ENCODE assay signal across 14 cellular contexts in the genomic region with DNA sequence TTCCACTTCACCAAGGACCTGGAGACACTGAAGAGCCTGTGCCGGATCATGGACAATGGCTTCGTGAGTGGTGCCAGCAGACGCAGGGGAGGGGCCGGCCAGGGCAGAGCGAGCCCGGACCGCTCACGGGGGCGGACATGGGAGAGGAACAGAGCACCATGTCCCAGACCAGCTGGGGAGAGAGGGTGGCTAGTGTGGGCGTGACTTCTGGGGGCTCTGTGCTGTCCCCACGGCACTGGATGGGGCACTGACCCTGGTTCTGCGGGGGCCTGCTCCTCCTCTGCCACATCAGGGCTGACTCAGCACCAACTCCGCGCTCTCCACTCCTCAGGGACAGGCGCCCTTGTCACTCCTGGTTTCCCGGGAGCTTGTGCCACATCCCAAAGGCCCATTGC. TPM values are rescaled to one million over a fixed set of nuclear protein-coding genes. Genes with fewer than 3 reads are reported as not detected.
DNase-seq lines count a peak whose midpoint lies in the region; ATAC-seq and TF ChIP-seq lines count a peak whose summit lies in the region.
"Had no signal": no experiment of that assay in that cellular context is flagged by ENCODE, and none has a peak within 500 bp of the region (broad histone marks: within the 10 kb centered on the region; RNA-seq: fewer than 3 reads in every experiment).

No MANE protein-coding gene starts in this region.

- peaks cover 25% of the 10 kb centered on the region for H3K36me3 Mint-ChIP-seq in WTC11

- H3K36me3 ChIP-seq in gastrocnemius medialis: peaks cover 0 to 57% of the 10 kb centered on the region in 2 donors

- peaks cover 14% of the 10 kb centered on the region for H3K4me1 Mint-ChIP-seq in WTC11

- CTCF ChIA-PET in WTC11 (lab: Charles Lee): interaction anchor here (0.6 to 2.1 kb wide), 2 partner anchors 14 to 46 kb away, joined by 3 to 6 read pairs; partner anchors contain the start of gene FUZ

- peaks cover 0 to 5% of the 10 kb centered on the region in 2 donors for H3K4me1 ChIP-seq in gastrocnemius medialis

- H3K9me3 ChIP-seq in gastrocnemius medialis: no peaks in the 10 kb centered on the region

- ATAC-seq in gastrocnemius medialis (no peak), WTC11 (no peak), GM18868 (IDR thresholded peaks at IDR 0.05; ENCODE audit: unreplicated experiment) (no peak), HG03095 (IDR thresholded peaks at IDR 0.05; ENCODE audit: unreplicated experiment) (no peak)
- ATAC-seq: stimulated activated naive CD8-positive, alpha-beta T cell treated with anti-CD3 and anti-CD28 coated beads, Interleukin-15, Interleukin-2, amounts not matched to agents 100 U/mL and 50 U/mL, for 24 hours had no signal

- H3K27ac Mint-ChIP-seq in WTC11: no peak overlapping the region

- no peak for TF ChIP-seq POLR2A in gastrocnemius medialis (IDR thresholded peaks at IDR 0.05)

- POLR2A ChIA-PET in WTC11 (lab: Charles Lee): interaction anchor here (0.5 to 2.4 kb wide), 3 partner anchors 11 to 365 kb away, joined by 3 to 7 read pairs (median 4); no protein-coding TSS in a partner anchor

- H3K4me3 ChIP-seq in gastrocnemius medialis: no peak overlapping the region

- intact Hi-C loops in gastrocnemius medialis (cut with DNase I; ENCODE audit: low total_unique reads): no loop called here

- no peaks in the 10 kb centered on the region; the same call in 1 of the 2 replicates for H3K27me3 Mint-ChIP-seq in WTC11 (ENCODE audit: low read depth)
- H3K27me3 Mint-ChIP-seq: activated T-cell treated with anti-CD3 and anti-CD28 coated beads, Interleukin-2, amount 50 U/mL, for 24 hours had no signal

- in situ Hi-C loops in gastrocnemius medialis (cut with MboI; ENCODE audit: low sequenced_read_pairs in 4 of 4): no loop called here

- DNase-seq in ELR (ENCODE audit: low read depth) (peak; percentile 54), epithelial cell of prostate (ENCODE audit: low read depth, low spot score) (no peak), gastrocnemius medialis (no peak), SK-N-DZ (ENCODE audit: low spot score) (no peak), WTC11 (ENCODE audit: low spot score) (no peak)
- DNase-seq: activated T-cell treated with anti-CD3 and anti-CD28 coated beads, Interleukin-2, amount 50 U/mL, for 24 hours; COR-L47; SHP77 treated with DMSO at 0.1 percent for 48 hours; stimulated activated naive CD8-positive, alpha-beta T cell treated with anti-CD3 and anti-CD28 coated beads, Interleukin-15, Interleukin-2, amounts not matched to agents 100 U/mL and 50 U/mL, for 24 hours had no signal

- no peaks in the 10 kb centered on the region for H3K9me3 Mint-ChIP-seq in WTC11
- H3K9me3 Mint-ChIP-seq: activated T-cell treated with anti-CD3 and anti-CD28 coated beads, Interleukin-2, amount 50 U/mL, for 24 hours had no signal

- H3K27me3 ChIP-seq in gastrocnemius medialis: no peaks in the 10 kb centered on the region

- no peak for TF ChIP-seq CTCF in gastrocnemius medialis (IDR thresholded peaks at IDR 0.05 in 4 of 5, conservative IDR thresholded peaks at IDR 0.05 in 1 of 5)
- TF ChIP-seq CTCF in WTC11 (IDR thresholded peaks at IDR 0.05): no peak

- H3K27ac ChIP-seq in epithelial cell of prostate (peak overlapping the region; percentile 71), gastrocnemius medialis (peak overlapping the region in 3 of 4 donors; percentile 49 to 57 (median 52))
- H3K27ac ChIP-seq: WERI-Rb-1 had no signal

- H3K4me3 Mint-ChIP-seq in WTC11: no peak overlapping the region
- H3K4me3 Mint-ChIP-seq: activated T-cell treated with anti-CD3 and anti-CD28 coated beads, Interleukin-2, amount 50 U/mL, for 24 hours had no signal

TF ChIP-seq in PFSK-1, 5 proteins besides CTCF, POLR2A, EP300 and RAD21:
- TF ChIP-seq POLR2AphosphoS5 (IDR thresholded peaks at IDR 0.05; ENCODE audit: low read depth, low read length) (peak; percentile 46; the same call in 1 of the 2 replicates), TAF1 (IDR thresholded peaks at IDR 0.05; ENCODE audit: borderline replicate concordance, insufficient read depth, low read length) (no peak)

TF ChIP-seq in WTC11, 78 proteins besides CTCF, POLR2A, EP300 and RAD21 (continues in another document):
- TF ChIP-seq NR3C1 (CRISPR knock-in tag; conservative IDR thresholded peaks at IDR 0.05; ENCODE audit: low read depth) (no peak), ZNF138 (CRISPR knock-in tag; conservative IDR thresholded peaks at IDR 0.05) (no peak), CREM (CRISPR knock-in tag; IDR thresholded peaks at IDR 0.05) (no peak), MYBL2 (CRISPR knock-in tag; IDR thresholded peaks at IDR 0.05) (no peak), SP1 (CRISPR knock-in tag; conservative IDR thresholded peaks at IDR 0.05) (no peak), GABPB1 (CRISPR knock-in tag; IDR thresholded peaks at IDR 0.05) (no peak), KAT7 (CRISPR knock-in tag; IDR thresholded peaks at IDR 0.05; ENCODE audit: borderline replicate concordance) (no peak), RELA (CRISPR knock-in tag; IDR thresholded peaks at IDR 0.05; ENCODE audit: borderline replicate concordance) (no peak)
- TF ChIP-seq, protein P1, sequence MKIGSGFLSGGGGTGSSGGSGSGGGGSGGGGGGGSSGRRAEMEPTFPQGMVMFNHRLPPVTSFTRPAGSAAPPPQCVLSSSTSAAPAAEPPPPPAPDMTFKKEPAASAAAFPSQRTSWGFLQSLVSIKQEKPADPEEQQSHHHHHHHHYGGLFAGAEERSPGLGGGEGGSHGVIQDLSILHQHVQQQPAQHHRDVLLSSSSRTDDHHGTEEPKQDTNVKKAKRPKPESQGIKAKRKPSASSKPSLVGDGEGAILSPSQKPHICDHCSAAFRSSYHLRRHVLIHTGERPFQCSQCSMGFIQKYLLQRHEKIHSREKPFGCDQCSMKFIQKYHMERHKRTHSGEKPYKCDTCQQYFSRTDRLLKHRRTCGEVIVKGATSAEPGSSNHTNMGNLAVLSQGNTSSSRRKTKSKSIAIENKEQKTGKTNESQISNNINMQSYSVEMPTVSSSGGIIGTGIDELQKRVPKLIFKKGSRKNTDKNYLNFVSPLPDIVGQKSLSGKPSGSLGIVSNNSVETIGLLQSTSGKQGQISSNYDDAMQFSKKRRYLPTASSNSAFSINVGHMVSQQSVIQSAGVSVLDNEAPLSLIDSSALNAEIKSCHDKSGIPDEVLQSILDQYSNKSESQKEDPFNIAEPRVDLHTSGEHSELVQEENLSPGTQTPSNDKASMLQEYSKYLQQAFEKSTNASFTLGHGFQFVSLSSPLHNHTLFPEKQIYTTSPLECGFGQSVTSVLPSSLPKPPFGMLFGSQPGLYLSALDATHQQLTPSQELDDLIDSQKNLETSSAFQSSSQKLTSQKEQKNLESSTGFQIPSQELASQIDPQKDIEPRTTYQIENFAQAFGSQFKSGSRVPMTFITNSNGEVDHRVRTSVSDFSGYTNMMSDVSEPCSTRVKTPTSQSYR (CRISPR knock-in tag; IDR thresholded peaks at IDR 0.05): no peak
- TF ChIP-seq, protein P2, sequence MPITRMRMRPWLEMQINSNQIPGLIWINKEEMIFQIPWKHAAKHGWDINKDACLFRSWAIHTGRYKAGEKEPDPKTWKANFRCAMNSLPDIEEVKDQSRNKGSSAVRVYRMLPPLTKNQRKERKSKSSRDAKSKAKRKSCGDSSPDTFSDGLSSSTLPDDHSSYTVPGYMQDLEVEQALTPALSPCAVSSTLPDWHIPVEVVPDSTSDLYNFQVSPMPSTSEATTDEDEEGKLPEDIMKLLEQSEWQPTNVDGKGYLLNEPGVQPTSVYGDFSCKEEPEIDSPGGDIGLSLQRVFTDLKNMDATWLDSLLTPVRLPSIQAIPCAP (CRISPR knock-in tag; IDR thresholded peaks at IDR 0.05): no peak
- TF ChIP-seq, protein P3, sequence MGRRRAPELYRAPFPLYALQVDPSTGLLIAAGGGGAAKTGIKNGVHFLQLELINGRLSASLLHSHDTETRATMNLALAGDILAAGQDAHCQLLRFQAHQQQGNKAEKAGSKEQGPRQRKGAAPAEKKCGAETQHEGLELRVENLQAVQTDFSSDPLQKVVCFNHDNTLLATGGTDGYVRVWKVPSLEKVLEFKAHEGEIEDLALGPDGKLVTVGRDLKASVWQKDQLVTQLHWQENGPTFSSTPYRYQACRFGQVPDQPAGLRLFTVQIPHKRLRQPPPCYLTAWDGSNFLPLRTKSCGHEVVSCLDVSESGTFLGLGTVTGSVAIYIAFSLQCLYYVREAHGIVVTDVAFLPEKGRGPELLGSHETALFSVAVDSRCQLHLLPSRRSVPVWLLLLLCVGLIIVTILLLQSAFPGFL (CRISPR knock-in tag; IDR thresholded peaks at IDR 0.05; ENCODE audit: borderline replicate concordance): no peak

RNA-seq across cellular contexts. Expression of gene PTOV1, which starts 7.6 kb away (rescaled TPM):
- polyA plus RNA-seq in PFSK-1 (2012; ENCODE audit: insufficient read length, low read depth): 173 TPM
- total RNA-seq in gastrocnemius medialis (10 to 100 TPM; 77.6 to 88.2 (median 87.0) TPM), WTC11 (2021) (296 to 316 TPM (median 306 TPM) in 3 replicates)
- polyA plus RNA-seq in SK-N-DZ (2014; cell fraction: cytosol; rRNA removed): 131 and 164 TPM in 2 replicates
- 365 and 432 TPM in 2 replicates for polyA plus RNA-seq in SK-N-DZ (2014; cell fraction: nucleus; rRNA removed)

RNA-seq across cellular contexts. Expression of gene PNKP, which starts 8.8 kb away (rescaled TPM):
- polyA plus RNA-seq in PFSK-1 (2012; ENCODE audit: insufficient read length, low read depth): 76.5 TPM
- 10 to 100 TPM; 14.9 to 43.4 (median 21.1) TPM for total RNA-seq in gastrocnemius medialis
- 7.7 and 19.2 TPM in 2 replicates for polyA plus RNA-seq in SK-N-DZ (2014; cell fraction: cytosol; rRNA removed)
- polyA plus RNA-seq in SK-N-DZ (2014; cell fraction: nucleus; rRNA removed): 75.5 and 87.4 TPM in 2 replicates
- 133 to 146 TPM (median 142 TPM) in 3 replicates for total RNA-seq in WTC11 (2021)

RNA-seq across cellular contexts. Expression of gene AKT1S1, which starts 18.6 kb away (rescaled TPM):
- polyA plus RNA-seq in PFSK-1 (2012; ENCODE audit: insufficient read length, low read depth): 81.0 TPM
- total RNA-seq in gastrocnemius medialis (10 to 100 TPM; 23.8 to 56.8 (median 43.4) TPM), WTC11 (2021) (41.9 to 47.8 TPM (median 46.5 TPM) in 3 replicates)
- polyA plus RNA-seq in SK-N-DZ (2014; cell fraction: cytosol; rRNA removed): 4.9 TPM in 2 replicates
- polyA plus RNA-seq in SK-N-DZ (2014; cell fraction: nucleus; rRNA removed): 8.1 and 13.5 TPM in 2 replicates

RNA-seq across cellular contexts. Expression of gene TBC1D17, which starts 18.9 kb away (rescaled TPM):
- polyA plus RNA-seq in PFSK-1 (2012; ENCODE audit: insufficient read length, low read depth): 38.9 TPM
- total RNA-seq in gastrocnemius medialis (10 to 100 TPM; 48.7 to 84.3 (median 66.4) TPM), WTC11 (2021) (44.4 to 52.8 TPM (median 46.7 TPM) in 3 replicates)
- 4.3 and 5.3 TPM in 2 replicates for polyA plus RNA-seq in SK-N-DZ (2014; cell fraction: cytosol; rRNA removed)
- polyA plus RNA-seq in SK-N-DZ (2014; cell fraction: nucleus; rRNA removed): 10.3 and 15.1 TPM in 2 replicates

RNA-seq across cellular contexts. Expression of gene IL4I1, which starts 38.1 kb away (rescaled TPM):
- polyA plus RNA-seq in PFSK-1 (2012; ENCODE audit: insufficient read length, low read depth): 1.1 TPM
- total RNA-seq in gastrocnemius medialis (1 to 10 TPM in 1 of 4 donors, under 1 TPM in 1, not detected in 2; 0.15 to 1.1 TPM), WTC11 (2021) (0.83 to 1.4 TPM (median 0.99 TPM) in 3 replicates)
- polyA plus RNA-seq in SK-N-DZ (2014; cell fraction: cytosol; rRNA removed): not detected in 2 replicates
- not detected in 2 replicates for polyA plus RNA-seq in SK-N-DZ (2014; cell fraction: nucleus; rRNA removed)
- polyA plus RNA-seq: neural cell had no signal
